Comparison of ENCODE assay signal across 8 cellular contexts in the genomic region with DNA sequence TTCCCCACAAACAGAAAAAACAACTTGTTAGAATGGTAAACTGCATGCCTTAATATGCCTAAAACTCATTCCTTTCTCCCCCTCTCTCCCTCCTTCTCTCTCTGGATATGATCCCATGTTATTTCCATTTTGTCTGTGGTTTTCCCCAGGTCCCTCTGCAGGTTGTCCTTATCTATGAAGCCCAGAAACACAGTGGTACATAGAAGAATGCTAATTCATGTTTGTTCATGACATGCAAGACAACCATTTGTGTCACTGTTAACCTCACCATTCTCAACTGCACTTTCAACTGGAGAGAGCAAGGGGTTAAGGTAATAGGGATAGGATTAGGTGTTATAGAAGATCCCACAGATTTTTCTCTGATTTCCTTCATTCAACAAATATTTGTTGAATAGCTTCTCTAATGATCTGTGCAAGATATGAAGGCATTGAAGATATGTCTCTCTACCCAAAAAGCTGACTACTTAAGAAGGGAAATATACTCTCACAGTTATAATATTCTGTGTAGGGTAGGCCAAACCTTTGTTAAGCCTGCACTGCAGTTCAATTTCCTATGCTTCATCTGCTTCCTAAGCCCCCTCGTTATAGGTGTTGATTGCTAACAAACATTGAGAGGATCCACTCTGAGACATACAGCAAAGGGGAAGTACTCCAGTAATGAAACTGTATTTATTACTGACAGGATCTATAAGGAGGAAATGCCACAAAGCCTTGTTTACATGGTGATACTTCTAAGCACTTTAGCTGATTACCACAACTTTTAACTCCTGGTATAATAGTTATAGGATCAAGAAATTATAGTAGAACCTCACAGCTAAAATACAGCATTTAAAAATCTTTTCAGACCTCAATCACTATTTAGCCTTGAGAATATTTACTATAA.
A peak's percentile ranks its signal among the peaks of the same experiment; 100 is the strongest.
DNase-seq lines count a peak whose midpoint lies in the region; ATAC-seq lines count a peak whose summit lies in the region.

No MANE protein-coding gene starts in this region.

- ATAC-seq in GM18511 (IDR thresholded peaks at IDR 0.05; ENCODE audit: unreplicated experiment) = peak; percentile 90
- peak; percentile 92 for ATAC-seq in GM21529 (IDR thresholded peaks at IDR 0.05; ENCODE audit: unreplicated experiment)
- peak; percentile 88 for ATAC-seq in HG03469 (IDR thresholded peaks at IDR 0.05; ENCODE audit: unreplicated experiment)

- DNase-seq in dermis blood vessel endothelial cell (peak; percentile 32), hepatic stellate cell (ENCODE audit: low spot score) (no peak), NCI-H446 treated with DMSO at 0.1 percent for 48 hours (lab: John Stamatoyannopoulos, UW) (no peak)
- no peak for DNase-seq in stimulated activated CD4-positive, alpha-beta T cell treated with anti-CD3 and anti-CD28 coated beads, Interleukin-12 subunit alpha, Interleukin-12 subunit beta, amount 100 ng/mL, for 4 hours
- no peak for DNase-seq in activated CD4-positive, alpha-beta T cell treated with anti-CD3 and anti-CD28 coated beads for 4 hours
